Comparison of ENCODE assay signal across 12 cellular contexts in genomic region chr17:64230551-64231408, GRCh38. TPM values are rescaled to one million over a fixed set of nuclear protein-coding genes. Genes with fewer than 3 reads are reported as not detected.
DNase-seq lines count a peak whose midpoint lies in the region; ATAC-seq, FAIRE-seq and TF ChIP-seq lines count a peak whose summit lies in the region.
"Had no signal": no experiment of that assay in that cellular context is flagged by ENCODE, and none has a peak within 500 bp of the region (broad histone marks: within the 10 kb centered on the region; RNA-seq: fewer than 3 reads in every experiment).

No MANE protein-coding gene starts in this region.

- 73 to 76% methylated on average over 4 of the region's 4 CpGs for WGBS in testis, 2 donors

- H3K27me3 Mint-ChIP-seq in chondrocyte (ENCODE audit: low read depth) = no peaks in the 10 kb centered on the region
- H3K27me3 Mint-ChIP-seq: activated B cell treated with CpG ODN at 0.5 μM for 24 hours; central memory CD8-positive, alpha-beta T cell; memory B cell had no signal

- peak overlapping the region; percentile 15 for H3K4me3 Mint-ChIP-seq in chondrocyte (ENCODE audit: unreplicated experiment)
- H3K4me3 Mint-ChIP-seq: activated B cell treated with CpG ODN at 0.5 μM for 24 hours; central memory CD8-positive, alpha-beta T cell; memory B cell had no signal

- ATAC-seq in GM18861 (IDR thresholded peaks at IDR 0.05; ENCODE audit: unreplicated experiment) = no peak

- no peak for FAIRE-seq in kidney (lab: Jason Lieb, UNC)

- no peaks in the 10 kb centered on the region for H3K9me3 Mint-ChIP-seq in chondrocyte (ENCODE audit: low read depth)
- H3K9me3 Mint-ChIP-seq: activated B cell treated with CpG ODN at 0.5 μM for 24 hours; central memory CD8-positive, alpha-beta T cell; memory B cell had no signal

- H3K27ac ChIP-seq in kidney (ENCODE audit: low read depth in 2 of 2, low read length in 2 of 2) (peak overlapping the region; percentile 9 to 44), testis (peak overlapping the region; percentile 46 to 83)

- H3K4me3 ChIP-seq in kidney (ENCODE audit: low read length in 2 of 2) (no peak overlapping the region), testis (no peak overlapping the region)

- H3K4me1 Mint-ChIP-seq in chondrocyte (ENCODE audit: low read depth) = peaks cover 66% of the 10 kb centered on the region
- H3K4me1 Mint-ChIP-seq: activated B cell treated with CpG ODN at 0.5 μM for 24 hours had no signal

- H3K9ac ChIP-seq in kidney (ENCODE audit: low read length in 2 of 2) = no peak overlapping the region

- H3K9me3 ChIP-seq in kidney (ENCODE audit: control insufficient read depth in 1 of 2, low read length in 2 of 2) (no peaks in the 10 kb centered on the region), testis (no peaks in the 10 kb centered on the region)

- H3K36me3 ChIP-seq in kidney (ENCODE audit: control insufficient read depth in 1 of 2, insufficient read depth in 2 of 2, low read length in 2 of 2) (no peaks in the 10 kb centered on the region), testis (ENCODE audit: low read depth, missing control alignments) (no peaks in the 10 kb centered on the region)

- no peaks in the 10 kb centered on the region for H3K27me3 ChIP-seq in testis

- peak overlapping the region; percentile 97 for H3K27ac Mint-ChIP-seq in chondrocyte (ENCODE audit: unreplicated experiment)
- H3K27ac Mint-ChIP-seq: activated B cell treated with CpG ODN at 0.5 μM for 24 hours, memory B cell had no signal

- DNase-seq in HT1080 (ENCODE audit: low read depth) (peak; percentile 17), chondrocyte (ENCODE audit: low spot score) (no peak), kidney (no peak), testis (peak; percentile 22), anterior cingulate cortex (lab: John Stamatoyannopoulos, UW) (no peak), NCI-H774 (lab: John Stamatoyannopoulos, UW) (no peak), DMS114 treated with DMSO at 0.1 percent for 48 hours (lab: John Stamatoyannopoulos, UW; ENCODE audit: unreplicated experiment) (no peak)
- DNase-seq: activated B cell treated with CpG ODN at 0.5 μM for 24 hours, NCI-H526 had no signal

- intact Hi-C loops in kidney (cut with DNase I) = loop anchor here (10.0 kb wide), 1 partner anchor 46 kb away; no protein-coding TSS in a partner anchor
- intact Hi-C loops in testis (cut with DNase I; ENCODE audit: low total_unique reads) = no loop called here

- peaks cover 5% of the 10 kb centered on the region for H3K36me3 Mint-ChIP-seq in chondrocyte (ENCODE audit: low read depth)

- TF ChIP-seq POLR2A in testis (IDR thresholded peaks at IDR 0.05) = no peak

- peaks cover 12 to 13% of the 10 kb centered on the region in 2 donors for H3K4me1 ChIP-seq in kidney (ENCODE audit: control insufficient read depth in 1 of 2, insufficient read depth in 1 of 2, low read depth in 1 of 2, low read length in 2 of 2)
- H3K4me1 ChIP-seq in testis = peaks cover 7% of the 10 kb centered on the region

- peak; percentile 36 for TF ChIP-seq CTCF in chondrocyte (IDR thresholded peaks at IDR 0.05)
- no peak for TF ChIP-seq CTCF in kidney (IDR thresholded peaks at IDR 0.05; ENCODE audit: borderline replicate concordance, extremely low read depth, insufficient read depth)
- no peak for TF ChIP-seq CTCF in testis (IDR thresholded peaks at IDR 0.05)

RNA-seq across cellular contexts. Expression of gene TEX2, which starts 32.3 kb away (rescaled TPM):
- total RNA-seq in HT1080 (2014; rRNA removed; shearing (Covaris generic)) = 15.0 and 15.2 TPM in 2 replicates
- polyA plus RNA-seq in HT1080 (2015; cell fraction: cytosol; rRNA removed) = 11.8 and 14.0 TPM in 2 replicates
- polyA plus RNA-seq in HT1080 (2015; cell fraction: nucleus; rRNA removed) = 14.1 and 14.6 TPM in 2 replicates
- total RNA-seq in chondrocyte = 45.3 to 119 TPM (median 47.3 TPM) in 3 replicates
- total RNA-seq in kidney = 39.1 TPM
- polyA plus RNA-seq in kidney (ENCODE audit: insufficient read depth, low read depth, low replicate concordance) = 14.0 TPM
- 10 to 100 TPM; 66.0 to 99.9 TPM for total RNA-seq in testis
- 136 TPM for polyA plus RNA-seq in testis (ENCODE audit: insufficient read depth, low read depth, low replicate concordance)

Comparison
In these comparisons a context has a peak if more than half of its experiments do, and no peak if none do; other contexts are left out.
1. DNase-seq: peak in HT1080 (single experiment) and testis (single experiment); none in chondrocyte (single experiment), kidney (single experiment), anterior cingulate cortex (0 of 58), NCI-H774 (single experiment) and DMS114 treated with DMSO at 0.1 percent for 48 hours (single experiment).